ENCODE assay signal across 1 cellular context in the genomic region with DNA sequence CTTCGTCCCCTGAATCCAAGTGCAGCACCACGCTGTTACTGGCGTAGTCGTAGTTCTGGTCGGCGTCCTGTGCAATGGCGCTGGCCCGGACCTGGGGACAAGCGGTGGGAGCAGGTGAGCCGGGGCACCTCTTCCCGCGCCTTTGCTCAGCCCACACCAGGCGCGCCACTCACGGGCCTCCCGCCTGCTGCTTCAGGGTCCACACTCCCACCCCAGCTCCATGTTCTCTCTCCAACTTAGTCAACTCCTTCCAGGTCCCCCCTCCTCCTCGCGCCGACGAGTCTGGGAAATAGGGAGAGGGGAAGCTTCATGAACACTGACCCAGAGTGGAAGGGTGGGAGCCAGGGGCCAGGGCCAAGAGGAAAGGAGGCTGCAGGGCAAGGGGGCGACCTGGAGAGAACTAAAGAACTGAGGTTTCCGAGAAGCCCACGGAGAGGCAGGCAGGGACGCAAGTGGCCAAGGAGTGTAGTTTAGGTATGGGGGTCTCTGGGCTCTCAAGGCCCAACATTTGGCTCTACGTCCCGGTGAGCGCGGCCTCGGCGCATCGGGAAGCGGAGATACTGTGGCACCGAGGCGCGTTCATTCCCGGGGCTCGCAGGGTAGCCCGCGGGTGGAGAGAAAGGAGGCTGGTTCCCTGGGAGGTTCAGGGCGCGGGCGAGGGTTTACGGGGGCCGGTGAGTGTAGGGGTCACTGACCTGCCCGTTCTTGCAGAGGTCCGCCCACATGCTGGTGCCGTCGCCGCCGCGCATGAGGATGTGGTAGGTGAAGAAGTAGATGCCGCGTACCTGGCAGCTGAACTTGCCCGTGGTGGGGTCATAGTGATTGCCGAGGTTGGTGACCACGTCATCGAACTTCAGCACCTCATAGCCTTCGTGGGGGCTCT.
TF ChIP-seq lines count a peak whose summit lies in the region.

No MANE protein-coding gene starts in this region.

TF ChIP-seq in WTC11, 78 proteins besides CTCF, POLR2A, EP300 and RAD21:
- no peak for TF ChIP-seq ESRRA (CRISPR knock-in tag; IDR thresholded peaks at IDR 0.05; ENCODE audit: borderline replicate concordance)
- TF ChIP-seq KAT7 (CRISPR knock-in tag; IDR thresholded peaks at IDR 0.05; ENCODE audit: borderline replicate concordance), result peak; percentile 22; the same call in 1 of the 2 replicates
- TF ChIP-seq, protein P1, sequence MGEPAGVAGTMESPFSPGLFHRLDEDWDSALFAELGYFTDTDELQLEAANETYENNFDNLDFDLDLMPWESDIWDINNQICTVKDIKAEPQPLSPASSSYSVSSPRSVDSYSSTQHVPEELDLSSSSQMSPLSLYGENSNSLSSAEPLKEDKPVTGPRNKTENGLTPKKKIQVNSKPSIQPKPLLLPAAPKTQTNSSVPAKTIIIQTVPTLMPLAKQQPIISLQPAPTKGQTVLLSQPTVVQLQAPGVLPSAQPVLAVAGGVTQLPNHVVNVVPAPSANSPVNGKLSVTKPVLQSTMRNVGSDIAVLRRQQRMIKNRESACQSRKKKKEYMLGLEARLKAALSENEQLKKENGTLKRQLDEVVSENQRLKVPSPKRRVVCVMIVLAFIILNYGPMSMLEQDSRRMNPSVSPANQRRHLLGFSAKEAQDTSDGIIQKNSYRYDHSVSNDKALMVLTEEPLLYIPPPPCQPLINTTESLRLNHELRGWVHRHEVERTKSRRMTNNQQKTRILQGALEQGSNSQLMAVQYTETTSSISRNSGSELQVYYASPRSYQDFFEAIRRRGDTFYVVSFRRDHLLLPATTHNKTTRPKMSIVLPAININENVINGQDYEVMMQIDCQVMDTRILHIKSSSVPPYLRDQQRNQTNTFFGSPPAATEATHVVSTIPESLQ (CRISPR knock-in tag; IDR thresholded peaks at IDR 0.05), result no peak
- 0 out of 2 replicates have a peak, but pooled peaks have one; percentile 33 for TF ChIP-seq ETV6 (CRISPR knock-in tag; IDR thresholded peaks at IDR 0.05)
- peak; percentile 17; the same call in 1 of the 2 replicates for TF ChIP-seq NFE2L1 (CRISPR knock-in tag; IDR thresholded peaks at IDR 0.05)
- TF ChIP-seq, protein P2, sequence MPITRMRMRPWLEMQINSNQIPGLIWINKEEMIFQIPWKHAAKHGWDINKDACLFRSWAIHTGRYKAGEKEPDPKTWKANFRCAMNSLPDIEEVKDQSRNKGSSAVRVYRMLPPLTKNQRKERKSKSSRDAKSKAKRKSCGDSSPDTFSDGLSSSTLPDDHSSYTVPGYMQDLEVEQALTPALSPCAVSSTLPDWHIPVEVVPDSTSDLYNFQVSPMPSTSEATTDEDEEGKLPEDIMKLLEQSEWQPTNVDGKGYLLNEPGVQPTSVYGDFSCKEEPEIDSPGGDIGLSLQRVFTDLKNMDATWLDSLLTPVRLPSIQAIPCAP (CRISPR knock-in tag; IDR thresholded peaks at IDR 0.05), result no peak
- TF ChIP-seq MYBL2 (CRISPR knock-in tag; IDR thresholded peaks at IDR 0.05), result 0 out of 2 replicates have a peak, but pooled peaks have one; percentile 36
- TF ChIP-seq MAX (CRISPR knock-in tag; IDR thresholded peaks at IDR 0.05), result 0 out of 2 replicates have a peak, but pooled peaks have one; percentile 46
- 0 out of 2 replicates have a peak, but pooled peaks have one; percentile 3 for TF ChIP-seq ZNF263 (CRISPR knock-in tag; IDR thresholded peaks at IDR 0.05; ENCODE audit: low read depth)
- 0 out of 2 replicates have a peak, but pooled peaks have one; percentile 10 for TF ChIP-seq TP53 (CRISPR knock-in tag; IDR thresholded peaks at IDR 0.05)
- no peak for TF ChIP-seq FOXJ3 (CRISPR knock-in tag; IDR thresholded peaks at IDR 0.05; ENCODE audit: borderline replicate concordance)
- TF ChIP-seq ZNF671 (CRISPR knock-in tag; IDR thresholded peaks at IDR 0.05), result no peak
- no peak for TF ChIP-seq JUN (CRISPR knock-in tag; IDR thresholded peaks at IDR 0.05)
- no peak for TF ChIP-seq ERG (CRISPR knock-in tag; IDR thresholded peaks at IDR 0.05)
- TF ChIP-seq, protein P3, sequence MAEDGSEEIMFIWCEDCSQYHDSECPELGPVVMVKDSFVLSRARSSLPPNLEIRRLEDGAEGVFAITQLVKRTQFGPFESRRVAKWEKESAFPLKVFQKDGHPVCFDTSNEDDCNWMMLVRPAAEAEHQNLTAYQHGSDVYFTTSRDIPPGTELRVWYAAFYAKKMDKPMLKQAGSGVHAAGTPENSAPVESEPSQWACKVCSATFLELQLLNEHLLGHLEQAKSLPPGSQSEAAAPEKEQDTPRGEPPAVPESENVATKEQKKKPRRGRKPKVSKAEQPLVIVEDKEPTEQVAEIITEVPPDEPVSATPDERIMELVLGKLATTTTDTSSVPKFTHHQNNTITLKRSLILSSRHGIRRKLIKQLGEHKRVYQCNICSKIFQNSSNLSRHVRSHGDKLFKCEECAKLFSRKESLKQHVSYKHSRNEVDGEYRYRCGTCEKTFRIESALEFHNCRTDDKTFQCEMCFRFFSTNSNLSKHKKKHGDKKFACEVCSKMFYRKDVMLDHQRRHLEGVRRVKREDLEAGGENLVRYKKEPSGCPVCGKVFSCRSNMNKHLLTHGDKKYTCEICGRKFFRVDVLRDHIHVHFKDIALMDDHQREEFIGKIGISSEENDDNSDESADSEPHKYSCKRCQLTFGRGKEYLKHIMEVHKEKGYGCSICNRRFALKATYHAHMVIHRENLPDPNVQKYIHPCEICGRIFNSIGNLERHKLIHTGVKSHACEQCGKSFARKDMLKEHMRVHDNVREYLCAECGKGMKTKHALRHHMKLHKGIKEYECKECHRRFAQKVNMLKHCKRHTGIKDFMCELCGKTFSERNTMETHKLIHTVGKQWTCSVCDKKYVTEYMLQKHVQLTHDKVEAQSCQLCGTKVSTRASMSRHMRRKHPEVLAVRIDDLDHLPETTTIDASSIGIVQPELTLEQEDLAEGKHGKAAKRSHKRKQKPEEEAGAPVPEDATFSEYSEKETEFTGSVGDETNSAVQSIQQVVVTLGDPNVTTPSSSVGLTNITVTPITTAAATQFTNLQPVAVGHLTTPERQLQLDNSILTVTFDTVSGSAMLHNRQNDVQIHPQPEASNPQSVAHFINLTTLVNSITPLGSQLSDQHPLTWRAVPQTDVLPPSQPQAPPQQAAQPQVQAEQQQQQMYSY (CRISPR knock-in tag; IDR thresholded peaks at IDR 0.05), result 0 out of 2 replicates have a peak, but pooled peaks have one; percentile 16
- TF ChIP-seq FOXK1 (CRISPR knock-in tag; IDR thresholded peaks at IDR 0.05), result 0 out of 2 replicates have a peak, but pooled peaks have one; percentile 22
